In genomic region chr4:141896687-141897086, GRCh38 we compare ENCODE assay signal across 2 cellular contexts.
TF ChIP-seq lines count a peak whose summit lies in the region.

No MANE protein-coding gene starts in this region.

TF ChIP-seq in IMR-90, 13 proteins besides CTCF, POLR2A, EP300 and RAD21 (continued from another document):
- TF ChIP-seq CEBPB (IDR thresholded peaks at IDR 0.05; ENCODE audit: low read depth, low read length) = no peak

TF ChIP-seq in K562, 482 proteins besides CTCF, POLR2A, EP300 and RAD21 (continued from another document):
- TF ChIP-seq E2F8 (IDR thresholded peaks at IDR 0.05; ENCODE audit: low read depth, partially characterized antibody) (no peak), ZMIZ1 (IDR thresholded peaks at IDR 0.05; ENCODE audit: low read depth in 2 of 2, low read length in 2 of 2) (no peak), FOXM1 (IDR thresholded peaks at IDR 0.05; ENCODE audit: low read depth) (no peak), FOXM1 (CRISPR knock-in tag; IDR thresholded peaks at IDR 0.05; ENCODE audit: low read depth) (no peak), MAFK (IDR thresholded peaks at IDR 0.05; ENCODE audit: low read length) (no peak), ELK1 (CRISPR knock-in tag; IDR thresholded peaks at IDR 0.05) (no peak), ZNF586 (CRISPR knock-in tag; conservative IDR thresholded peaks at IDR 0.05) (no peak), ZHX1 (conservative IDR thresholded peaks at IDR 0.05; ENCODE audit: low read length) (no peak)
